Comparison of ENCODE assay signal across 22 cellular contexts in genomic region chr18:61679836-61680235, GRCh38.
"Had no signal": no experiment of that assay in that cellular context is flagged by ENCODE, and none has a peak within 500 bp of the region (broad histone marks: within the 10 kb centered on the region; RNA-seq: fewer than 3 reads in every experiment).

No MANE protein-coding gene starts in this region.

- DNase-seq: activated B cell treated with CpG ODN at 0.5 μM for 24 hours; activated CD4-positive, alpha-beta T cell treated with anti-CD3 and anti-CD28 coated beads for 4 hours; activated CD4-positive, alpha-beta T cell treated with anti-CD3 and anti-CD28 coated beads, Interleukin-2, amount 50 U/mL, for 48 hours; activated CD8-positive, alpha-beta memory T cell treated with anti-CD3 and anti-CD28 coated beads, Interleukin-2, amount 50 U/mL, for 48 hours; activated naive CD4-positive, alpha-beta T cell treated with anti-CD3 and anti-CD28 coated beads for 36 hours; activated naive CD8-positive, alpha-beta T cell treated with anti-CD3 and anti-CD28 coated beads, Interleukin-2, amount 10 ng/mL, durations not matched to agents 7 days and 5 days; activated T-cell treated with anti-CD3 and anti-CD28 coated beads, Interleukin-2, amount 50 U/mL, for 4 hours; brain microvascular endothelial cell; central memory CD4-positive, alpha-beta T cell; dorsolateral prefrontal cortex; effector memory CD8-positive, alpha-beta T cell; kidney; lower lobe of right lung; naive thymus-derived CD8-positive, alpha-beta T cell; stimulated activated CD4-positive, alpha-beta T cell treated with anti-CD3 and anti-CD28 coated beads, Interleukin-12 subunit alpha, Interleukin-12 subunit beta, amount 100 ng/mL, for 4 hours; stimulated activated CD4-positive, alpha-beta T cell treated with anti-CD3 and anti-CD28 coated beads, Interleukin-4, amount 100 ng/mL, for 4 hours; stimulated activated naive CD8-positive, alpha-beta T cell treated with anti-CD3 and anti-CD28 coated beads, Interleukin-15, Interleukin-2, amounts not matched to agents 100 U/mL and 50 U/mL, for 24 hours; thyroid gland; upper lobe of right lung had no signal

- H3K4me3 ChIP-seq: dorsolateral prefrontal cortex, lower lobe of right lung, neural progenitor cell, right atrium auricular region, thyroid gland, upper lobe of right lung had no signal

- ATAC-seq: activated T-cell treated with anti-CD3 and anti-CD28 coated beads, Interleukin-2, amount 50 U/mL, for 4 hours; effector memory CD8-positive, alpha-beta T cell; foreskin keratinocyte; lower lobe of right lung; naive thymus-derived CD8-positive, alpha-beta T cell; stimulated activated naive CD8-positive, alpha-beta T cell treated with anti-CD3 and anti-CD28 coated beads, Interleukin-15, Interleukin-2, amounts not matched to agents 100 U/mL and 50 U/mL, for 24 hours; upper lobe of right lung had no signal
